ENCODE assay signal across 17 cellular contexts in genomic region chr12:3553221-3553620, GRCh38.
A peak's percentile ranks its signal among the peaks of the same experiment; 100 is the strongest.
DNase-seq lines count a peak whose midpoint lies in the region; ATAC-seq and TF ChIP-seq lines count a peak whose summit lies in the region.
"Had no signal": no experiment of that assay in that cellular context is flagged by ENCODE, and none has a peak within 500 bp of the region (broad histone marks: within the 10 kb centered on the region; RNA-seq: fewer than 3 reads in every experiment).

No MANE protein-coding gene starts in this region.

- in situ Hi-C loops in GM23248 (cut with MboI) = no loop called here

- H3K9ac ChIP-seq in neuronal stem cell (ENCODE audit: low read depth, low read length, poor library complexity) (no peak overlapping the region), GM23248 (no peak overlapping the region)
- H3K9ac ChIP-seq: BLaER1 had no signal

- no peaks in the 10 kb centered on the region for H3K4me1 Mint-ChIP-seq in type B pancreatic cell (ENCODE audit: unreplicated experiment)
- H3K4me1 Mint-ChIP-seq: CD4-positive, alpha-beta memory T cell had no signal

- H3K4me1 ChIP-seq in neuronal stem cell (ENCODE audit: control insufficient read depth in 2 of 2, insufficient read depth in 1 of 2, low read depth in 1 of 2, low read length in 2 of 2) = peaks cover 6 to 11% of the 10 kb centered on the region in 2 donors
- no peaks in the 10 kb centered on the region for H3K4me1 ChIP-seq in GM23248 (ENCODE audit: insufficient read depth)

- H4K91ac ChIP-seq in neuronal stem cell (ENCODE audit: low read depth, low read length, poor library complexity) = no peak overlapping the region

- H2BK15ac ChIP-seq in neuronal stem cell (ENCODE audit: low read length) = no peak overlapping the region

- H2BK5ac ChIP-seq in neuronal stem cell (ENCODE audit: low read length) = no peak overlapping the region

- no peak overlapping the region for H3K27ac Mint-ChIP-seq in type B pancreatic cell
- H3K27ac Mint-ChIP-seq: CD14-positive monocyte; CD4-positive, alpha-beta memory T cell had no signal

- no peak overlapping the region for H3K4me3 Mint-ChIP-seq in type B pancreatic cell
- H3K4me3 Mint-ChIP-seq: CD14-positive monocyte; CD4-positive, alpha-beta memory T cell had no signal

- no peak overlapping the region for H2BK12ac ChIP-seq in neuronal stem cell (ENCODE audit: low read length)

- no peaks in the 10 kb centered on the region for H4K20me1 ChIP-seq in GM23248 (ENCODE audit: insufficient read depth)
- H4K20me1 ChIP-seq: BLaER1 had no signal

- H3K23ac ChIP-seq in neuronal stem cell (ENCODE audit: low read depth, low read length, poor library complexity) = no peak overlapping the region

- no peaks in the 10 kb centered on the region for H3K27me3 ChIP-seq in neuronal stem cell (ENCODE audit: control insufficient read depth in 3 of 3, insufficient read depth in 3 of 3, low read depth in 1 of 3, low read length in 3 of 3)
- H3K27me3 ChIP-seq in GM23248 (replicated peaks; ENCODE audit: insufficient read depth) = peaks cover 10% of the 10 kb centered on the region
- H3K27me3 ChIP-seq: BLaER1 had no signal

- no peaks in the 10 kb centered on the region for H3K79me1 ChIP-seq in neuronal stem cell (ENCODE audit: low read depth, low read length)

- no peak overlapping the region for H4K8ac ChIP-seq in neuronal stem cell (ENCODE audit: low read depth, low read length)

- H3K4me2 ChIP-seq in neuronal stem cell (ENCODE audit: insufficient read depth, low read length, poor library complexity, severe bottlenecking) (no peak overlapping the region), GM23248 (ENCODE audit: unreplicated experiment) (no peak overlapping the region)
- H3K4me2 ChIP-seq: BLaER1 had no signal

- H3K79me2 ChIP-seq in GM23248 (ENCODE audit: insufficient read depth) = no peaks in the 10 kb centered on the region

- H2BK120ac ChIP-seq in neuronal stem cell (ENCODE audit: low read depth, low read length) = no peak overlapping the region

- no peak for TF ChIP-seq CTCF in type B pancreatic cell (conservative IDR thresholded peaks at IDR 0.05)

- H3K36me3 ChIP-seq in neuronal stem cell (replicated peaks in 1 of 2; ENCODE audit: control insufficient read depth in 2 of 2, insufficient read depth in 2 of 2, low read length in 2 of 2) (peaks cover 0 to 3% of the 10 kb centered on the region in 2 donors), GM23248 (ENCODE audit: low read depth) (no peaks in the 10 kb centered on the region)
- H3K36me3 ChIP-seq: BLaER1 had no signal

- H3K4ac ChIP-seq in neuronal stem cell (ENCODE audit: low read length) = no peak overlapping the region

- no peak overlapping the region for H2AK5ac ChIP-seq in neuronal stem cell (ENCODE audit: low read depth, low read length)

- WGBS in neuronal stem cell (ENCODE audit: extremely low coverage in 2 of 2, insufficient read length in 2 of 2, insufficient replicate concordance in 1 of 2), 2 donors = no CpG with 5 or more reads among the region's 17 CpGs
- WGBS in GM23248 (ENCODE audit: low coverage in 1 of 2, low lambda C conversion rate in 2 of 2, missing lambda C conversion rate in 2 of 2), 2 experiments = 64% methylated on average over 16 to 17 of the region's 17 CpGs

- H2AFZ ChIP-seq in neuronal stem cell (ENCODE audit: low read length) (no peak overlapping the region), GM23248 (no peak overlapping the region)

- H3K36me3 Mint-ChIP-seq in type B pancreatic cell = no peaks in the 10 kb centered on the region
- H3K36me3 Mint-ChIP-seq: CD14-positive monocyte; CD4-positive, alpha-beta memory T cell had no signal

- H3K27ac ChIP-seq in neuronal stem cell (replicated peaks; ENCODE audit: low read length) = no peak overlapping the region
- no peak overlapping the region for H3K27ac ChIP-seq in GM23248
- H3K27ac ChIP-seq: BLaER1 had no signal

- no peaks in the 10 kb centered on the region for H3K9me2 ChIP-seq in GM23248 (ENCODE audit: insufficient read depth)

- no peaks in the 10 kb centered on the region for H3F3A ChIP-seq in GM23248 (ENCODE audit: insufficient read depth)

- H3K9me3 ChIP-seq in neuronal stem cell (replicated peaks in 1 of 2; ENCODE audit: control insufficient read depth in 2 of 2, insufficient read depth in 1 of 2, low read depth in 1 of 2, low read length in 2 of 2) (peaks cover 0 to 3% of the 10 kb centered on the region in 2 donors), GM23248 (ENCODE audit: low read depth) (no peaks in the 10 kb centered on the region)
- H3K9me3 ChIP-seq: BLaER1 had no signal

- no peak for ATAC-seq in GM18861 (IDR thresholded peaks at IDR 0.05; ENCODE audit: unreplicated experiment)
- ATAC-seq: HepG2 had no signal

- no peaks in the 10 kb centered on the region for H3K9me3 Mint-ChIP-seq in type B pancreatic cell

- H3K27me3 Mint-ChIP-seq in type B pancreatic cell = peaks cover 65% of the 10 kb centered on the region

- no peak overlapping the region for H3K14ac ChIP-seq in neuronal stem cell (ENCODE audit: low read length)

- no peak overlapping the region for H3K4me3 ChIP-seq in neuronal stem cell (ENCODE audit: low read length in 2 of 2)
- no peak overlapping the region for H3K4me3 ChIP-seq in GM23248
- H3K4me3 ChIP-seq: BLaER1 had no signal

- peak; percentile 52 for DNase-seq in activated effector memory CD4-positive, alpha-beta T cell treated with anti-CD3 and anti-CD28 coated beads, Interleukin-2, amount 50 U/mL, for 16 hours
- DNase-seq in activated effector memory CD4-positive, alpha-beta T cell treated with Interleukin-2 at 50 U/mL for 16 hours = no peak
- DNase-seq in neuronal stem cell (ENCODE audit: low spot score) (no peak), type B pancreatic cell (ENCODE audit: extremely low spot score, unreplicated experiment) (peak; percentile 49), GM23248 (no peak), NCI-H82 (lab: John Stamatoyannopoulos, UW) (no peak)
- DNase-seq: 8988T; CD4-positive, alpha-beta memory T cell; DMS153; DMS79; GDM1; GOT3; H7 had no signal

- peak overlapping the region; percentile 24 for H3K18ac ChIP-seq in neuronal stem cell (ENCODE audit: low read length)

Comparison
In these comparisons a context has a peak if more than half of its experiments do, and no peak if none do; other contexts are left out.
1. DNase-seq: peak in activated effector memory CD4-positive, alpha-beta T cell treated with anti-CD3 and anti-CD28 coated beads, Interleukin-2, amount 50 U/mL, for 16 hours (single experiment) and type B pancreatic cell (single experiment); none in activated effector memory CD4-positive, alpha-beta T cell treated with Interleukin-2 at 50 U/mL for 16 hours (single experiment), neuronal stem cell (single experiment), GM23248 (single experiment) and NCI-H82 (single experiment).